Comparison of ENCODE assay signal across 10 cellular contexts in genomic region chr11:47187723-47188122, GRCh38. TPM values are rescaled to one million over a fixed set of nuclear protein-coding genes. Genes with fewer than 3 reads are reported as not detected.
DNase-seq lines count a peak whose midpoint lies in the region; ATAC-seq, FAIRE-seq and TF ChIP-seq lines count a peak whose summit lies in the region.
"Had no signal": no experiment of that assay in that cellular context is flagged by ENCODE, and none has a peak within 500 bp of the region (broad histone marks: within the 10 kb centered on the region; RNA-seq: fewer than 3 reads in every experiment).

No MANE protein-coding gene starts in this region.

- TF ChIP-seq CTCF in RWPE1 (conservative IDR thresholded peaks at IDR 0.05; ENCODE audit: low read depth) (no peak), epithelial cell of proximal tubule (conservative IDR thresholded peaks at IDR 0.05; ENCODE audit: low read depth, low read length) (no peak), pancreas (IDR thresholded peaks at IDR 0.05) (no peak)

- H3K27me3 ChIP-seq in CD4-positive, alpha-beta memory T cell (ENCODE audit: insufficient read depth, low read length): peaks cover 11% of the 10 kb centered on the region
- no peaks in the 10 kb centered on the region for H3K27me3 ChIP-seq in pancreas

- H3K27ac Mint-ChIP-seq in CD4-positive, alpha-beta memory T cell: peak overlapping the region in 1 of 7 donors; percentile 17

- DNase-seq in CD4-positive, alpha-beta memory T cell: no peak
- DNase-seq in RWPE1 (ENCODE audit: low spot score) (no peak), epithelial cell of proximal tubule (ENCODE audit: low read depth) (no peak), pancreas (no peak), DMS114 treated with DMSO at 0.1 percent for 48 hours (lab: John Stamatoyannopoulos, UW; ENCODE audit: unreplicated experiment) (no peak)
- no peak for DNase-seq in effector CD4-positive, alpha-beta T cell
- DNase-seq: NCI-H526 treated with DMSO at 0.1 percent for 48 hours had no signal

- POLR2A ChIA-PET in CD4-positive, alpha-beta memory T cell (lab: Charles Lee; ENCODE audit: partially characterized antibody): interaction anchor here (0.8 to 2.7 kb wide), 6 partner anchors 10 to 238 kb away, joined by 3 to 22 read pairs (median 4); partner anchors contain the start of genes ACP2, ARFGAP2, DDB2 and PSMC3
- POLR2A ChIA-PET in RWPE1 (lab: Yijun Ruan, JAX; ENCODE audit: low non-redundant PET): interaction anchor here (0.7 to 5.9 kb wide), 2 partner anchors 18 to 27 kb away, joined by 3 to 70 read pairs; partner anchors contain the start of gene DDB2

- H3K36me3 Mint-ChIP-seq in CD4-positive, alpha-beta memory T cell: no peaks in the 10 kb centered on the region

- H3K4me1 ChIP-seq in CD4-positive, alpha-beta memory T cell (ENCODE audit: insufficient read depth, low read length): peaks cover 21% of the 10 kb centered on the region
- peaks cover 0 to 14% (median 9%) of the 10 kb centered on the region in 3 donors for H3K4me1 ChIP-seq in pancreas

- peak overlapping the region in 1 of 2 donors; percentile 28 for H3K4me3 ChIP-seq in CD4-positive, alpha-beta memory T cell (ENCODE audit: low read length in 2 of 2)
- H3K4me3 ChIP-seq in epithelial cell of proximal tubule (ENCODE audit: low read depth, low read length) (peak overlapping the region; percentile 77), pancreas (peak overlapping the region in 2 of 4 donors; percentile 69 to 84)

- ATAC-seq in pancreas (no peak), HG03460 (IDR thresholded peaks at IDR 0.05; ENCODE audit: unreplicated experiment) (no peak), HG03280 (IDR thresholded peaks at IDR 0.05; ENCODE audit: unreplicated experiment) (no peak)

- intact Hi-C loops in CD4-positive, alpha-beta memory T cell (cut with micrococcal nuclease): loop anchor here (2.0 kb wide), 1 partner anchor 27 kb away; the partner anchor contains the start of gene DDB2
- intact Hi-C loops in pancreas (cut with DNase I): no loop called here

- 11 to 21% methylated on average over 5 of the region's 5 CpGs for WGBS in pancreas, 2 donors

- H3K27me3 Mint-ChIP-seq in CD4-positive, alpha-beta memory T cell: peaks cover 7 to 11% of the 10 kb centered on the region in 2 donors

- peak overlapping the region in 6 of 8 donors; percentile 15 to 84 (median 24) for H3K4me3 Mint-ChIP-seq in CD4-positive, alpha-beta memory T cell

- H3K4me1 Mint-ChIP-seq in CD4-positive, alpha-beta memory T cell: peaks cover 4 to 7% (median 5%) of the 10 kb centered on the region in 4 donors

- H3K36me3 ChIP-seq in CD4-positive, alpha-beta memory T cell (ENCODE audit: insufficient read depth, low read length): no peaks in the 10 kb centered on the region
- no peaks in the 10 kb centered on the region for H3K36me3 ChIP-seq in pancreas

- no peaks in the 10 kb centered on the region for H3K9me3 ChIP-seq in CD4-positive, alpha-beta memory T cell (ENCODE audit: control insufficient read depth in 1 of 2, low read length in 2 of 2)
- H3K9me3 ChIP-seq in pancreas: no peaks in the 10 kb centered on the region

- H3K9me3 Mint-ChIP-seq in CD4-positive, alpha-beta memory T cell: peaks cover 0 to 2% (median 0%) of the 10 kb centered on the region in 8 donors
- H3K9me3 Mint-ChIP-seq: activated T-cell treated with anti-CD3 and anti-CD28 coated beads, Interleukin-2, amount 50 U/mL, for 4 hours had no signal

- no peak for FAIRE-seq in pancreas (lab: Jason Lieb, UNC)

- H3K27ac ChIP-seq in CD4-positive, alpha-beta memory T cell (ENCODE audit: low read depth, low read length): no peak overlapping the region
- H3K27ac ChIP-seq in RWPE1: peak overlapping the region; percentile 98
- peak overlapping the region; percentile 76 to 86 (median 78) for H3K27ac ChIP-seq in pancreas

- CTCF ChIA-PET in CD4-positive, alpha-beta memory T cell (lab: Charles Lee; ENCODE audit: partially characterized antibody): interaction anchor here (1.2 to 1.9 kb wide), 5 partner anchors 10 to 225 kb away, joined by 3 to 10 read pairs (median 4); no protein-coding TSS in a partner anchor
- CTCF ChIA-PET in RWPE1 (lab: Yijun Ruan, JAX): interaction anchor here (0.7 to 2.7 kb wide), 3 partner anchors 10 to 71 kb away, joined by 4 to 6 read pairs (median 6); no protein-coding TSS in a partner anchor

RNA-seq across cellular contexts. Expression of gene PACSIN3, which starts 1.5 kb away (rescaled TPM):
- 1 to 10 TPM in 1 of 2 experiments, not detected in 1; 1.3 TPM for total RNA-seq in CD4-positive, alpha-beta memory T cell
- polyA plus RNA-seq in CD4-positive, alpha-beta memory T cell: under 1 TPM in 1 of 2 donors, not detected in 1; 0.23 TPM
- total RNA-seq in epithelial cell of proximal tubule (66.7 and 74.4 TPM in 2 replicates), pancreas (10 to 100 TPM; 16.5 to 39.9 (median 29.6) TPM)
- polyA plus RNA-seq in pancreas: 10 to 100 TPM; 28.1 to 31.3 TPM

RNA-seq across cellular contexts. Expression of gene ARFGAP2, which starts 11.0 kb away (rescaled TPM):
- 100 to 1,000 TPM; 141 to 142 TPM for total RNA-seq in CD4-positive, alpha-beta memory T cell
- 100 to 1,000 TPM in 1 of 2 donors, 10 to 100 TPM in 1; 88.6 to 134 TPM for polyA plus RNA-seq in CD4-positive, alpha-beta memory T cell
- total RNA-seq in epithelial cell of proximal tubule (94.0 and 97.3 TPM in 2 replicates), pancreas (10 to 100 TPM; 40.1 to 67.5 (median 61.4) TPM)
- polyA plus RNA-seq in pancreas: 10 to 100 TPM; 73.1 to 78.9 TPM

RNA-seq across cellular contexts. Expression of gene DDB2, which starts 27.1 kb away (rescaled TPM):
- 100 to 1,000 TPM; 129 to 132 TPM for total RNA-seq in CD4-positive, alpha-beta memory T cell
- polyA plus RNA-seq in CD4-positive, alpha-beta memory T cell: 10 to 100 TPM; 36.2 to 40.2 TPM
- 30.0 and 50.2 TPM in 2 replicates for total RNA-seq in epithelial cell of proximal tubule
- 10 to 100 TPM in 5 of 6 donors, 1 to 10 TPM in 1; 10.0 to 46.2 (median 20.0) TPM for total RNA-seq in pancreas
- 10 to 100 TPM; 31.2 to 45.9 TPM for polyA plus RNA-seq in pancreas

Comparison
In these comparisons a context has a peak if more than half of its experiments do, and no peak if none do; other contexts are left out.
1. RNA of gene PACSIN3, which starts 1.5 kb away (total RNA-seq): 66.7 to 74.4 TPM in epithelial cell of proximal tubule and 16.5 to 39.9 TPM in pancreas; 1.3 TPM in CD4-positive, alpha-beta memory T cell; every median in the first group is over 4 times any median in the second.